Comparison of ENCODE assay signal across 16 cellular contexts in genomic region chr14:93974833-93975232, GRCh38. TPM values are rescaled to one million over a fixed set of nuclear protein-coding genes. Genes with fewer than 3 reads are reported as not detected.
DNase-seq lines count a peak whose midpoint lies in the region; ATAC-seq and TF ChIP-seq lines count a peak whose summit lies in the region.
"Had no signal": no experiment of that assay in that cellular context is flagged by ENCODE, and none has a peak within 500 bp of the region (broad histone marks: within the 10 kb centered on the region; RNA-seq: fewer than 3 reads in every experiment).

No MANE protein-coding gene starts in this region.

- H3K9ac ChIP-seq in GM23248: no peak overlapping the region
- H3K9ac ChIP-seq: neural progenitor cell had no signal

- no peak overlapping the region for H2AFZ ChIP-seq in GM23248
- H2AFZ ChIP-seq: hepatocyte, neural progenitor cell had no signal

- H3K27ac ChIP-seq in GM23248: no peak overlapping the region
- H3K27ac ChIP-seq: C4-2B, hepatocyte, neural progenitor cell had no signal

- no peaks in the 10 kb centered on the region for H3K9me2 ChIP-seq in GM23248 (ENCODE audit: insufficient read depth)

- TF ChIP-seq CTCF in NB4 (IDR thresholded peaks at IDR 0.05; ENCODE audit: low read depth, low read length) (no peak), neural crest cell (conservative IDR thresholded peaks at IDR 0.05) (no peak), GM13976 (IDR thresholded peaks at IDR 0.05; ENCODE audit: borderline replicate concordance, control extremely low read depth, extremely low read depth, insufficient read depth, missing control alignments) (no peak)

- no peaks in the 10 kb centered on the region for H3K9me3 ChIP-seq in GM23248 (ENCODE audit: low read depth)

- peaks cover 8% of the 10 kb centered on the region for H3K9me3 Mint-ChIP-seq in activated T-helper 2 cell treated with anti-CD3 and anti-CD28 coated beads, Interferon-gamma antibody, Interleukin-2, Interleukin-4, amounts not matched to agents 10 μg/mL and 5 μg/mL and 100 μg/mL, durations not matched to agents 14 hours and 24 hours and 36 hours
- H3K9me3 Mint-ChIP-seq in neural crest cell: peaks cover 2% of the 10 kb centered on the region
- H3K9me3 Mint-ChIP-seq: endodermal cell, neural progenitor cell had no signal

- no peak overlapping the region for H3K4me3 ChIP-seq in NB4 (ENCODE audit: low read depth, low read length)
- H3K4me3 ChIP-seq in GM23248: no peak overlapping the region
- H3K4me3 ChIP-seq: hepatocyte, neural progenitor cell had no signal

- ATAC-seq in HG03280 (IDR thresholded peaks at IDR 0.05; ENCODE audit: unreplicated experiment) (no peak), GM21825 (IDR thresholded peaks at IDR 0.05; ENCODE audit: unreplicated experiment) (no peak)

- WGBS in GM23248 (ENCODE audit: low coverage in 1 of 2, low lambda C conversion rate in 2 of 2, missing lambda C conversion rate in 2 of 2), 2 experiments: 91 to 92% methylated on average over 11 to 12 of the region's 12 CpGs

- H3K4me2 ChIP-seq in GM23248 (ENCODE audit: unreplicated experiment): no peak overlapping the region
- H3K4me2 ChIP-seq: hepatocyte had no signal

- intact Hi-C loops in activated T-helper 2 cell treated with anti-CD3 and anti-CD28 coated beads, Interferon-gamma antibody, Interleukin-2, Interleukin-4, amounts not matched to agents 10 μg/mL and 5 μg/mL and 100 μg/mL, durations not matched to agents 14 hours and 24 hours and 36 hours (cut with micrococcal nuclease): loop anchor here (5.0 to 10.0 kb wide), 4 partner anchors 420 to 1547 kb away; partner anchors contain the start of gene ITPK1

- no peaks in the 10 kb centered on the region for H3K79me2 ChIP-seq in GM23248 (ENCODE audit: insufficient read depth)
- H3K79me2 ChIP-seq: hepatocyte had no signal

- no peaks in the 10 kb centered on the region for H4K20me1 ChIP-seq in GM23248 (ENCODE audit: insufficient read depth)

- H3F3A ChIP-seq in GM23248 (ENCODE audit: insufficient read depth): no peaks in the 10 kb centered on the region

- peaks cover 13% of the 10 kb centered on the region; the same call in 1 of the 2 replicates for H3K27me3 ChIP-seq in GM23248 (replicated peaks; ENCODE audit: insufficient read depth)
- H3K27me3 ChIP-seq: hepatocyte, neural progenitor cell had no signal

- no peak for TF ChIP-seq POLR2A in NB4 (IDR thresholded peaks at IDR 0.05; ENCODE audit: extremely low read depth, insufficient read length)

- H3K36me3 Mint-ChIP-seq in activated T-helper 2 cell treated with anti-CD3 and anti-CD28 coated beads, Interferon-gamma antibody, Interleukin-2, Interleukin-4, amounts not matched to agents 10 μg/mL and 5 μg/mL and 100 μg/mL, durations not matched to agents 14 hours and 24 hours and 36 hours (ENCODE audit: low read depth): peaks cover 42% of the 10 kb centered on the region
- no peaks in the 10 kb centered on the region for H3K36me3 Mint-ChIP-seq in neural crest cell (ENCODE audit: low read depth)
- H3K36me3 Mint-ChIP-seq: neural progenitor cell had no signal

- no peaks in the 10 kb centered on the region for H3K27me3 Mint-ChIP-seq in activated T-helper 2 cell treated with anti-CD3 and anti-CD28 coated beads, Interferon-gamma antibody, Interleukin-2, Interleukin-4, amounts not matched to agents 10 μg/mL and 5 μg/mL and 100 μg/mL, durations not matched to agents 14 hours and 24 hours and 36 hours (ENCODE audit: low read depth)
- H3K27me3 Mint-ChIP-seq in neural crest cell (ENCODE audit: low read depth): no peaks in the 10 kb centered on the region

- H3K4me3 Mint-ChIP-seq in activated T-helper 2 cell treated with anti-CD3 and anti-CD28 coated beads, Interferon-gamma antibody, Interleukin-2, Interleukin-4, amounts not matched to agents 10 μg/mL and 5 μg/mL and 100 μg/mL, durations not matched to agents 14 hours and 24 hours and 36 hours (ENCODE audit: low read depth): peak overlapping the region; percentile 83
- H3K4me3 Mint-ChIP-seq in neural crest cell: no peak overlapping the region
- H3K4me3 Mint-ChIP-seq: endodermal cell, neural progenitor cell had no signal

- H3K27ac Mint-ChIP-seq in activated T-helper 2 cell treated with anti-CD3 and anti-CD28 coated beads, Interferon-gamma antibody, Interleukin-2, Interleukin-4, amounts not matched to agents 10 μg/mL and 5 μg/mL and 100 μg/mL, durations not matched to agents 14 hours and 24 hours and 36 hours: peak overlapping the region; percentile 100
- H3K27ac Mint-ChIP-seq in neural crest cell (ENCODE audit: unreplicated experiment): peak overlapping the region; percentile 62

- peaks cover 91% of the 10 kb centered on the region for H3K4me1 Mint-ChIP-seq in activated T-helper 2 cell treated with anti-CD3 and anti-CD28 coated beads, Interferon-gamma antibody, Interleukin-2, Interleukin-4, amounts not matched to agents 10 μg/mL and 5 μg/mL and 100 μg/mL, durations not matched to agents 14 hours and 24 hours and 36 hours (ENCODE audit: low read depth)
- peaks cover 27% of the 10 kb centered on the region for H3K4me1 Mint-ChIP-seq in neural crest cell
- H3K4me1 Mint-ChIP-seq: endodermal cell had no signal

- H3K36me3 ChIP-seq in GM23248 (ENCODE audit: low read depth): no peaks in the 10 kb centered on the region
- H3K36me3 ChIP-seq: neural progenitor cell had no signal

- DNase-seq in CD1c-positive myeloid dendritic cell (ENCODE audit: extremely low spot score): peak; percentile 86
- DNase-seq in NB4 (ENCODE audit: low read depth): peak; percentile 74
- no peak for DNase-seq in activated T-helper 2 cell treated with anti-CD3 and anti-CD28 coated beads, Interferon-gamma antibody, Interleukin-2, Interleukin-4, amounts not matched to agents 10 μg/mL and 5 μg/mL and 100 μg/mL, durations not matched to agents 14 hours and 24 hours and 36 hours (ENCODE audit: low spot score)
- DNase-seq in neural crest cell (ENCODE audit: low read depth, low spot score): no peak
- DNase-seq in GM23248: no peak
- no peak for DNase-seq in GM13976 (ENCODE audit: low spot score)
- DNase-seq: endodermal cell; NCI-H1417 treated with DMSO at 0.1 percent for 48 hours; stimulated activated CD4-positive, alpha-beta T cell treated with anti-CD3 and anti-CD28 coated beads, Interleukin-12 subunit alpha, Interleukin-12 subunit beta, amount 100 ng/mL, for 4 hours had no signal

- in situ Hi-C loops in GM23248 (cut with MboI): no loop called here
- in situ Hi-C loops in GM13976 (cut with MboI; ENCODE audit: low sequenced_read_pairs, unreplicated experiment): loop anchor here (25.0 kb wide), 1 partner anchor 1162 kb away; no protein-coding TSS in a partner anchor

- no peaks in the 10 kb centered on the region for H3K4me1 ChIP-seq in GM23248 (ENCODE audit: insufficient read depth)

RNA-seq across cellular contexts. Expression of gene ASB2, which starts 1.5 kb away (rescaled TPM):
- 19.8 TPM in 2 replicates for total RNA-seq in activated T-helper 2 cell treated with anti-CD3 and anti-CD28 coated beads, Interferon-gamma antibody, Interleukin-2, Interleukin-4, amounts not matched to agents 10 μg/mL and 5 μg/mL and 100 μg/mL, durations not matched to agents 14 hours and 24 hours and 36 hours
- total RNA-seq in neural crest cell: 3.0 and 3.5 TPM in 2 replicates
- not detected in 2 replicates for total RNA-seq in GM23248 (2014; rRNA removed; shearing (Covaris generic))
- polyA plus RNA-seq in GM23248 (2016; fragmentation: Nextera tagmentation; extraction: Ambion mirVana): 0.06 and 0.18 TPM in 2 replicates

RNA-seq across cellular contexts. Expression of gene CCDC197, which starts 22.3 kb away (rescaled TPM):
- 0.11 TPM in 1 of 2 replicates, not detected in the other for total RNA-seq in activated T-helper 2 cell treated with anti-CD3 and anti-CD28 coated beads, Interferon-gamma antibody, Interleukin-2, Interleukin-4, amounts not matched to agents 10 μg/mL and 5 μg/mL and 100 μg/mL, durations not matched to agents 14 hours and 24 hours and 36 hours
- total RNA-seq in neural crest cell: not detected in 2 replicates
- not detected in 2 replicates for total RNA-seq in GM23248 (2014; rRNA removed; shearing (Covaris generic))
- polyA plus RNA-seq in GM23248 (2016; fragmentation: Nextera tagmentation; extraction: Ambion mirVana): not detected in 2 replicates
- total RNA-seq: endodermal cell, hepatocyte, HT-29, liver had no signal
- polyA plus RNA-seq: hepatocyte, liver had no signal

RNA-seq across cellular contexts. Expression of gene FAM181A, which starts 47.7 kb away (rescaled TPM):
- not detected in 2 replicates for total RNA-seq in activated T-helper 2 cell treated with anti-CD3 and anti-CD28 coated beads, Interferon-gamma antibody, Interleukin-2, Interleukin-4, amounts not matched to agents 10 μg/mL and 5 μg/mL and 100 μg/mL, durations not matched to agents 14 hours and 24 hours and 36 hours
- total RNA-seq in neural crest cell: 13.4 and 14.7 TPM in 2 replicates
- not detected in 2 replicates for total RNA-seq in GM23248 (2014; rRNA removed; shearing (Covaris generic))
- not detected in 2 replicates for polyA plus RNA-seq in GM23248 (2016; fragmentation: Nextera tagmentation; extraction: Ambion mirVana)
- total RNA-seq: endodermal cell, hepatocyte, HT-29, liver had no signal
- polyA plus RNA-seq: hepatocyte, liver had no signal

RNA-seq across cellular contexts. Expression of gene OTUB2, which starts 51.3 kb away (rescaled TPM):
- 2.1 and 2.3 TPM in 2 replicates for total RNA-seq in activated T-helper 2 cell treated with anti-CD3 and anti-CD28 coated beads, Interferon-gamma antibody, Interleukin-2, Interleukin-4, amounts not matched to agents 10 μg/mL and 5 μg/mL and 100 μg/mL, durations not matched to agents 14 hours and 24 hours and 36 hours
- 4.4 and 4.8 TPM in 2 replicates for total RNA-seq in neural crest cell
- 1.0 and 1.9 TPM in 2 replicates for total RNA-seq in GM23248 (2014; rRNA removed; shearing (Covaris generic))
- polyA plus RNA-seq in GM23248 (2016; fragmentation: Nextera tagmentation; extraction: Ambion mirVana): 1.3 and 1.6 TPM in 2 replicates

Comparison
In these comparisons a context has a peak if more than half of its experiments do, and no peak if none do; other contexts are left out.
1. DNase-seq: peak in CD1c-positive myeloid dendritic cell (single experiment) and NB4 (single experiment); none in activated T-helper 2 cell treated with anti-CD3 and anti-CD28 coated beads, Interferon-gamma antibody, Interleukin-2, Interleukin-4, amounts not matched to agents 10 μg/mL and 5 μg/mL and 100 μg/mL, durations not matched to agents 14 hours and 24 hours and 36 hours (single experiment), neural crest cell (single experiment), GM23248 (single experiment) and GM13976 (single experiment).
2. RNA of gene FAM181A, which starts 47.7 kb away (total RNA-seq): 13.4 to 14.7 TPM in neural crest cell; not detected in activated T-helper 2 cell treated with anti-CD3 and anti-CD28 coated beads, Interferon-gamma antibody, Interleukin-2, Interleukin-4, amounts not matched to agents 10 μg/mL and 5 μg/mL and 100 μg/mL, durations not matched to agents 14 hours and 24 hours and 36 hours and not detected in GM23248; every median in the first group is over 10 times any median in the second.